1 cellular context compared by ENCODE assay signal in genomic region chr2:224545884-224546644, GRCh38.
A peak's percentile ranks its signal among the peaks of the same experiment; 100 is the strongest.
TF ChIP-seq lines count a peak whose summit lies in the region.

No MANE protein-coding gene starts in this region.

TF ChIP-seq in IMR-90, 13 proteins besides CTCF, POLR2A, EP300 and RAD21 (continued from another document):
- no peak for TF ChIP-seq USF2 (IDR thresholded peaks at IDR 0.05; ENCODE audit: low read depth, low read length)
- TF ChIP-seq MAFK (IDR thresholded peaks at IDR 0.05; ENCODE audit: low read depth, low read length), result no peak
- TF ChIP-seq NFE2L2 (IDR thresholded peaks at IDR 0.05; ENCODE audit: low read depth, low read length), result no peak
- no peak for TF ChIP-seq ELK1 (IDR thresholded peaks at IDR 0.05; ENCODE audit: borderline replicate concordance, low read depth, low read length)
- TF ChIP-seq MAZ (IDR thresholded peaks at IDR 0.05; ENCODE audit: borderline replicate concordance, low read depth, low read length), result no peak
- TF ChIP-seq CEBPB (IDR thresholded peaks at IDR 0.05; ENCODE audit: low read depth, low read length), result peak; percentile 71
- TF ChIP-seq BHLHE40 (IDR thresholded peaks at IDR 0.05; ENCODE audit: low read depth, low read length), result no peak
TF ChIP-seq in IMR-90: peak in this region for 1.
